ENCODE assay signal across 8 cellular contexts in the genomic region with DNA sequence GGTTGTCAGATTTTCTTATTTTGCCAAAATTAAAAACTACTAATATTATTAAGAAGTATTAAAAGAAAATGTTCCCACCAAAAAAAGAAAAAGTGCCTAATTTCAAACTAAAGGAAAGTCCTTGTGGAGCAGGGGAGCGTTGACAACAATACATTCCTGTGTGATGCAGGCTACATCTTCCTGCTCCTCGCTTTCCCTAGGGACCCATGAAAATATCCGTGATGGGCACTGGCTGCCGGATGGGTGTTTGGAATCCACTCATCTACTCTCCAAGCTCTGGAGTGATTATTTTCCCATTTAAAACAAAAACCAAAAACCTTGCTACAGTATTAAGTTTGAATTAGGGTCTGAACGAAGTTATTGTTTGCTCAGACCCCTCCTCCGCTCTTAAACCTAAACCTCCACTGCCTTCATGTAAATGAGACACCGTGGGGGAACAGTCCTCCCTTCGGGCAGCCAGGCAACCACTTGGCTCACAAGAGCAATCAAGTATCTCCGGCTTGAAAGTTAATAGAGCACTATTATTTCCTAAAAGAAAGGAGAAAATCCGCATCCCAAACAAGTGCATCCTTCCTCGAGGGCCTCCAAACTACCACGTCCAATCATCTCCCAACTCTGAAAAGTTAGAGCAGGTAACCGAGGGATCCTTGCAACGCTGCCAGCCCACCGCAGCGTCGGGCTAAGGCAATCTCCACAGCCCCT. TPM values are rescaled to one million over a fixed set of nuclear protein-coding genes. Genes with fewer than 3 reads are reported as not detected.
A peak's percentile ranks its signal among the peaks of the same experiment; 100 is the strongest.
DNase-seq lines count a peak whose midpoint lies in the region; ATAC-seq and TF ChIP-seq lines count a peak whose summit lies in the region.

No MANE protein-coding gene starts in this region.

- H3K27me3 ChIP-seq in HUES64 (ENCODE audit: insufficient read depth, low read length) = no peaks in the 10 kb centered on the region

- peak overlapping the region; percentile 81 for H3K4me3 ChIP-seq in HUES64 (ENCODE audit: low read length)
- H3K4me3 ChIP-seq in cardiac fibroblast (replicated peaks in 1 of 2; ENCODE audit: low read depth in 2 of 2, low read length in 2 of 2) = peak overlapping the region; percentile 67 to 72
- H3K4me3 ChIP-seq in mesodermal cell (ENCODE audit: extremely low read depth, insufficient read depth, low read length, poor library complexity, severe bottlenecking) = peak overlapping the region; percentile 64

- no peak for TF ChIP-seq CTCF in cardiac fibroblast (IDR thresholded peaks at IDR 0.05; ENCODE audit: low read depth, low read length)

- in situ Hi-C loops in ACHN (cut with HindIII; ENCODE audit: low pct_ligation_motif_present, low pct_unique_long_range_greater_than_20kb, low sequenced_read_pairs) = no loop called here

- H3K9ac ChIP-seq in HUES64 (ENCODE audit: low read depth, low read length) = peak overlapping the region; percentile 90

- H3K36me3 ChIP-seq in HUES64 (ENCODE audit: insufficient read depth, low read length) (peaks cover 2% of the 10 kb centered on the region; the same call in 1 of the 2 replicates), mesodermal cell (ENCODE audit: control insufficient read depth, insufficient read depth, low read length) (no peaks in the 10 kb centered on the region)

- H3K9me3 ChIP-seq in HUES64 (ENCODE audit: insufficient read depth, low read depth, low read length) (no peaks in the 10 kb centered on the region), mesodermal cell (ENCODE audit: control insufficient read depth, low read length) (no peaks in the 10 kb centered on the region)

- ATAC-seq in GM18909 (IDR thresholded peaks at IDR 0.05; ENCODE audit: poor library complexity, unreplicated experiment) (no peak), HG03175 (IDR thresholded peaks at IDR 0.05; ENCODE audit: unreplicated experiment) (no peak)

- DNase-seq in ACHN (peak; percentile 34), cardiac fibroblast (ENCODE audit: low read depth in 2 of 2) (peak; percentile 35 to 72), DMS53 (lab: John Stamatoyannopoulos, UW) (no peak), DMS79 (lab: John Stamatoyannopoulos, UW) (no peak)

- 1% methylated on average over 16 of the region's 17 CpGs for WGBS in HUES64
- WGBS in mesodermal cell (ENCODE audit: insufficient coverage in 2 of 2), 2 experiments = 6 to 25% methylated on average over 5 to 14 of the region's 17 CpGs

- H3K4me1 ChIP-seq in HUES64 (ENCODE audit: insufficient read depth, low read length) = peaks cover 60% of the 10 kb centered on the region
- peaks cover 26% of the 10 kb centered on the region for H3K4me1 ChIP-seq in mesodermal cell (ENCODE audit: control insufficient read depth, insufficient read depth, low read length, poor library complexity, severe bottlenecking)

- H3K27ac ChIP-seq in HUES64 (ENCODE audit: low read depth, low read length) (peak overlapping the region; percentile 66), mesodermal cell (ENCODE audit: low read depth, low read length, severe bottlenecking) (peak overlapping the region; percentile 39)

RNA-seq across cellular contexts. Expression of gene ITGB5, which starts 1.5 kb away (rescaled TPM):
- 99.8 TPM for polyA plus RNA-seq in HUES64 (2013, experiment 1 of 2)
- 111 TPM for polyA plus RNA-seq in HUES64 (2013, experiment 2 of 2)
- polyA plus RNA-seq in mesodermal cell (2013, experiment 1 of 2) = 90.1 TPM
- 80.3 TPM for polyA plus RNA-seq in mesodermal cell (2013, experiment 2 of 2)

RNA-seq across cellular contexts. Expression of gene MUC13, which starts 48.9 kb away (rescaled TPM):
- not detected for polyA plus RNA-seq in HUES64 (2013, experiment 1 of 2)
- polyA plus RNA-seq in HUES64 (2013, experiment 2 of 2) = not detected
- not detected for polyA plus RNA-seq in mesodermal cell (2013, experiment 1 of 2)
- polyA plus RNA-seq in mesodermal cell (2013, experiment 2 of 2) = not detected

Comparison
In these comparisons a context has a peak if more than half of its experiments do, and no peak if none do; other contexts are left out.
1. DNase-seq: peak in ACHN (single experiment) and cardiac fibroblast (2 of 2); none in DMS53 (single experiment) and DMS79 (single experiment).
2. Peak in every context shown above with its lines, with median percentiles within 50 percentile points of each other: H3K4me3 ChIP-seq.